ENCODE assay signal across 1 cellular context in the genomic region with DNA sequence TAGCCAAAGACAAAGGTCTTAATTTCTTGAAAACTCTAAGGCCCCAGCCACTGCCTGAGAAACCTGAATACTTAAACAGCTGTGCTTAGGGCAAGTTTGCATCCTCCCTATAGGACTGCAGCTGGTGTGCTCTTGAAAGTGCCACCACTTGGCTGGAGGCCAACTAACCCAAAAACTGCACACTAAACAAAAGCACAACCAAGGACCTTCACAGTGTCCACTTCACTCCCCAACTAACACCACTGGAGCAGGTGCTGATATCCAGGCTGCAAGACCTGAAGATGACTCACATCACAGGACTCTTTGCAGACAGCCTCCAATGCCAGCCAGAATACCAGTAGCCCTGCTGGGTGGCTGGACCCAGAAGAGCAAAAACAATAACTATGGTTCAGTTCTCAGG.
TF ChIP-seq lines count a peak whose summit lies in the region.

No MANE protein-coding gene starts in this region.

TF ChIP-seq in GM23338, 12 proteins besides CTCF, POLR2A, EP300 and RAD21 (continued from another document):
- TF ChIP-seq, protein P1, sequence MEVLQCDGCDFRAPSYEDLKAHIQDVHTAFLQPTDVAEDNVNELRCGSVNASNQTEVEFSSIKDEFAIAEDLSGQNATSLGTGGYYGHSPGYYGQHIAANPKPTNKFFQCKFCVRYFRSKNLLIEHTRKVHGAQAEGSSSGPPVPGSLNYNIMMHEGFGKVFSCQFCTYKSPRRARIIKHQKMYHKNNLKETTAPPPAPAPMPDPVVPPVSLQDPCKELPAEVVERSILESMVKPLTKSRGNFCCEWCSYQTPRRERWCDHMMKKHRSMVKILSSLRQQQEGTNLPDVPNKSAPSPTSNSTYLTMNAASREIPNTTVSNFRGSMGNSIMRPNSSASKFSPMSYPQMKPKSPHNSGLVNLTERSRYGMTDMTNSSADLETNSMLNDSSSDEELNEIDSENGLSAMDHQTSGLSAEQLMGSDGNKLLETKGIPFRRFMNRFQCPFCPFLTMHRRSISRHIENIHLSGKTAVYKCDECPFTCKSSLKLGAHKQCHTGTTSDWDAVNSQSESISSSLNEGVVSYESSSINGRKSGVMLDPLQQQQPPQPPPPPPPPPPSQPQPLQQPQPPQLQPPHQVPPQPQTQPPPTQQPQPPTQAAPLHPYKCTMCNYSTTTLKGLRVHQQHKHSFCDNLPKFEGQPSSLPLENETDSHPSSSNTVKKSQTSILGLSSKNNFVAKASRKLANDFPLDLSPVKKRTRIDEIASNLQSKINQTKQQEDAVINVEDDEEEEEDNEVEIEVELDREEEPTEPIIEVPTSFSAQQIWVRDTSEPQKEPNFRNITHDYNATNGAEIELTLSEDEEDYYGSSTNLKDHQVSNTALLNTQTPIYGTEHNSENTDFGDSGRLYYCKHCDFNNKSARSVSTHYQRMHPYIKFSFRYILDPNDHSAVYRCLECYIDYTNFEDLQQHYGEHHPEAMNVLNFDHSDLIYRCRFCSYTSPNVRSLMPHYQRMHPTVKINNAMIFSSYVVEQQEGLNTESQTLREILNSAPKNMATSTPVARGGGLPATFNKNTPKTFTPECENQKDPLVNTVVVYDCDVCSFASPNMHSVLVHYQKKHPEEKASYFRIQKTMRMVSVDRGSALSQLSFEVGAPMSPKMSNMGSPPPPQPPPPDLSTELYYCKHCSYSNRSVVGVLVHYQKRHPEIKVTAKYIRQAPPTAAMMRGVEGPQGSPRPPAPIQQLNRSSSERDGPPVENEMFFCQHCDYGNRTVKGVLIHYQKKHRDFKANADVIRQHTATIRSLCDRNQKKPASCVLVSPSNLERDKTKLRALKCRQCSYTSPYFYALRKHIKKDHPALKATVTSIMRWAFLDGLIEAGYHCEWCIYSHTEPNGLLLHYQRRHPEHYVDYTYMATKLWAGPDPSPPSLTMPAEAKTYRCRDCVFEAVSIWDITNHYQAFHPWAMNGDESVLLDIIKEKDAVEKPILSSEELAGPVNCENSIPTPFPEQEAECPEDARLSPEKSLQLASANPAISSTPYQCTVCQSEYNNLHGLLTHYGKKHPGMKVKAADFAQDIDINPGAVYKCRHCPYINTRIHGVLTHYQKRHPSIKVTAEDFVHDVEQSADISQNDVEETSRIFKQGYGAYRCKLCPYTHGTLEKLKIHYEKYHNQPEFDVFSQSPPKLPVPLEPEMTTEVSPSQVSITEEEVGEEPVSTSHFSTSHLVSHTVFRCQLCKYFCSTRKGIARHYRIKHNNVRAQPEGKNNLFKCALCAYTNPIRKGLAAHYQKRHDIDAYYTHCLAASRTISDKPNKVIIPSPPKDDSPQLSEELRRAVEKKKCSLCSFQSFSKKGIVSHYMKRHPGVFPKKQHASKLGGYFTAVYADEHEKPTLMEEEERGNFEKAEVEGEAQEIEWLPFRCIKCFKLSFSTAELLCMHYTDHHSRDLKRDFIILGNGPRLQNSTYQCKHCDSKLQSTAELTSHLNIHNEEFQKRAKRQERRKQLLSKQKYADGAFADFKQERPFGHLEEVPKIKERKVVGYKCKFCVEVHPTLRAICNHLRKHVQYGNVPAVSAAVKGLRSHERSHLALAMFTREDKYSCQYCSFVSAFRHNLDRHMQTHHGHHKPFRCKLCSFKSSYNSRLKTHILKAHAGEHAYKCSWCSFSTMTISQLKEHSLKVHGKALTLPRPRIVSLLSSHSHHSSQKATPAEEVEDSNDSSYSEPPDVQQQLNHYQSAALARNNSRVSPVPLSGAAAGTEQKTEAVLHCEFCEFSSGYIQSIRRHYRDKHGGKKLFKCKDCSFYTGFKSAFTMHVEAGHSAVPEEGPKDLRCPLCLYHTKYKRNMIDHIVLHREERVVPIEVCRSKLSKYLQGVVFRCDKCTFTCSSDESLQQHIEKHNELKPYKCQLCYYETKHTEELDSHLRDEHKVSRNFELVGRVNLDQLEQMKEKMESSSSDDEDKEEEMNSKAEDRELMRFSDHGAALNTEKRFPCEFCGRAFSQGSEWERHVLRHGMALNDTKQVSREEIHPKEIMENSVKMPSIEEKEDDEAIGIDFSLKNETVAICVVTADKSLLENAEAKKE (CRISPR knock-in tag; IDR thresholded peaks at IDR 0.05): no peak
- no peak for TF ChIP-seq JUNB (IDR thresholded peaks at IDR 0.05; ENCODE audit: unreplicated experiment)
- no peak for TF ChIP-seq ZNF331 (CRISPR knock-in tag; IDR thresholded peaks at IDR 0.05; ENCODE audit: low read depth)
- no peak for TF ChIP-seq STAT1 (IDR thresholded peaks at IDR 0.05; ENCODE audit: unreplicated experiment)
- TF ChIP-seq ZNF114 (CRISPR knock-in tag; IDR thresholded peaks at IDR 0.05): no peak
- no peak for TF ChIP-seq EZH2phosphoT487 (IDR thresholded peaks at IDR 0.05; ENCODE audit: unreplicated experiment)
- TF ChIP-seq, protein P2, sequence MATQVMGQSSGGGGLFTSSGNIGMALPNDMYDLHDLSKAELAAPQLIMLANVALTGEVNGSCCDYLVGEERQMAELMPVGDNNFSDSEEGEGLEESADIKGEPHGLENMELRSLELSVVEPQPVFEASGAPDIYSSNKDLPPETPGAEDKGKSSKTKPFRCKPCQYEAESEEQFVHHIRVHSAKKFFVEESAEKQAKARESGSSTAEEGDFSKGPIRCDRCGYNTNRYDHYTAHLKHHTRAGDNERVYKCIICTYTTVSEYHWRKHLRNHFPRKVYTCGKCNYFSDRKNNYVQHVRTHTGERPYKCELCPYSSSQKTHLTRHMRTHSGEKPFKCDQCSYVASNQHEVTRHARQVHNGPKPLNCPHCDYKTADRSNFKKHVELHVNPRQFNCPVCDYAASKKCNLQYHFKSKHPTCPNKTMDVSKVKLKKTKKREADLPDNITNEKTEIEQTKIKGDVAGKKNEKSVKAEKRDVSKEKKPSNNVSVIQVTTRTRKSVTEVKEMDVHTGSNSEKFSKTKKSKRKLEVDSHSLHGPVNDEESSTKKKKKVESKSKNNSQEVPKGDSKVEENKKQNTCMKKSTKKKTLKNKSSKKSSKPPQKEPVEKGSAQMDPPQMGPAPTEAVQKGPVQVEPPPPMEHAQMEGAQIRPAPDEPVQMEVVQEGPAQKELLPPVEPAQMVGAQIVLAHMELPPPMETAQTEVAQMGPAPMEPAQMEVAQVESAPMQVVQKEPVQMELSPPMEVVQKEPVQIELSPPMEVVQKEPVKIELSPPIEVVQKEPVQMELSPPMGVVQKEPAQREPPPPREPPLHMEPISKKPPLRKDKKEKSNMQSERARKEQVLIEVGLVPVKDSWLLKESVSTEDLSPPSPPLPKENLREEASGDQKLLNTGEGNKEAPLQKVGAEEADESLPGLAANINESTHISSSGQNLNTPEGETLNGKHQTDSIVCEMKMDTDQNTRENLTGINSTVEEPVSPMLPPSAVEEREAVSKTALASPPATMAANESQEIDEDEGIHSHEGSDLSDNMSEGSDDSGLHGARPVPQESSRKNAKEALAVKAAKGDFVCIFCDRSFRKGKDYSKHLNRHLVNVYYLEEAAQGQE (IDR thresholded peaks at IDR 0.05; ENCODE audit: unreplicated experiment): no peak
- TF ChIP-seq, protein P3, sequence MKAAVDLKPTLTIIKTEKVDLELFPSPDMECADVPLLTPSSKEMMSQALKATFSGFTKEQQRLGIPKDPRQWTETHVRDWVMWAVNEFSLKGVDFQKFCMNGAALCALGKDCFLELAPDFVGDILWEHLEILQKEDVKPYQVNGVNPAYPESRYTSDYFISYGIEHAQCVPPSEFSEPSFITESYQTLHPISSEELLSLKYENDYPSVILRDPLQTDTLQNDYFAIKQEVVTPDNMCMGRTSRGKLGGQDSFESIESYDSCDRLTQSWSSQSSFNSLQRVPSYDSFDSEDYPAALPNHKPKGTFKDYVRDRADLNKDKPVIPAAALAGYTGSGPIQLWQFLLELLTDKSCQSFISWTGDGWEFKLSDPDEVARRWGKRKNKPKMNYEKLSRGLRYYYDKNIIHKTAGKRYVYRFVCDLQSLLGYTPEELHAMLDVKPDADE (IDR thresholded peaks at IDR 0.05): no peak
- no peak for TF ChIP-seq CREB1 (CRISPR knock-in tag; IDR thresholded peaks at IDR 0.05; ENCODE audit: low read depth)
- no peak for TF ChIP-seq NANOG (IDR thresholded peaks at IDR 0.05; ENCODE audit: borderline replicate concordance)
- TF ChIP-seq EZH2 (IDR thresholded peaks at IDR 0.05; ENCODE audit: low read depth, unreplicated experiment): no peak
